Comparison of ENCODE assay signal across 8 cellular contexts in the genomic region with DNA sequence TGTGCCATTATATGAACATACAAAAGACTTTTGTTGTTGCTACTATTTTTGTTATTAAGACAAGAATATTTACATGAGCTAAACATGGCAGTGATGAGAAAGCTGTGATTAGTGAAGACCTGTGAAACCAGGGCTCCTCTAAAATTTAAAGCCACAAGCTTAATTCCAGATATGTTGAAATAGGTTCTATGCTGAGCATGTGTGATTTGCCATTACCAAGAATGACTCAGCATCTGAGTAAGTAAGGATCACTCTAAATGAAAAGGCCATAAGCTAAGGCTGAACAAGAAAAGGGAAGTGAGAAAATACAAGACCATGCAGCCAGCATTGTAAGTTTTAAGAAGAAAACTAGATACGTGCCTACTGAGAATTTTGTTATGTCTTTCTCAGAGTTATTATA.
DNase-seq lines count a peak whose midpoint lies in the region; ATAC-seq and TF ChIP-seq lines count a peak whose summit lies in the region.

No MANE protein-coding gene starts in this region.

- no peaks in the 10 kb centered on the region for H3K9me3 ChIP-seq in aorta (ENCODE audit: control insufficient read depth, low read length)

- no peak for DNase-seq in activated CD8-positive, alpha-beta T cell treated with anti-CD3 and anti-CD28 coated beads for 36 hours
- DNase-seq in activated CD8-positive, alpha-beta T cell treated with anti-CD3 and anti-CD28 coated beads, Interleukin-2, amount 10 ng/mL, durations not matched to agents 7 days and 5 days: no peak
- peak; percentile 64 for DNase-seq in NCI-H460 (ENCODE audit: extremely low read depth, low read depth)
- DNase-seq in fibroblast of mammary gland (ENCODE audit: low read depth): peak; percentile 93
- DNase-seq in aorta: no peak
- no peak for DNase-seq in DMS79 (lab: John Stamatoyannopoulos, UW)
- no peak for DNase-seq in iPS-NIHi11 (ENCODE audit: low spot score)

- no peak overlapping the region for H3K4me3 Mint-ChIP-seq in activated CD8-positive, alpha-beta T cell treated with anti-CD3 and anti-CD28 coated beads for 36 hours
- no peak overlapping the region for H3K4me3 Mint-ChIP-seq in activated CD8-positive, alpha-beta T cell treated with anti-CD3 and anti-CD28 coated beads, Interleukin-2, amount 10 ng/mL, durations not matched to agents 7 days and 5 days

- H3K36me3 ChIP-seq in aorta (ENCODE audit: control insufficient read depth in 1 of 2, insufficient read depth in 2 of 2, low read length in 1 of 2): no peaks in the 10 kb centered on the region

- WGBS in aorta, 2 donors: 61 to 79% methylated on average over 1 of the region's 1 CpG

- H3K27ac ChIP-seq in aorta (ENCODE audit: low read depth in 1 of 2, low read length in 2 of 2): no peak overlapping the region

- CTCF ChIA-PET in activated CD8-positive, alpha-beta T cell treated with anti-CD3 and anti-CD28 coated beads for 36 hours (lab: Charles Lee): interaction anchor here (1.1 to 1.8 kb wide), 2 partner anchors 12 to 30 kb away, joined by 3 to 7 read pairs; no protein-coding TSS in a partner anchor
- CTCF ChIA-PET in activated CD8-positive, alpha-beta T cell treated with anti-CD3 and anti-CD28 coated beads, Interleukin-2, amount 10 ng/mL, durations not matched to agents 7 days and 5 days (lab: Charles Lee): interaction anchor here (1.2 to 1.6 kb wide), 3 partner anchors 11 to 37 kb away, joined by 3 to 4 read pairs (median 4); no protein-coding TSS in a partner anchor

- POLR2A ChIA-PET in activated CD8-positive, alpha-beta T cell treated with anti-CD3 and anti-CD28 coated beads for 36 hours (lab: Charles Lee): interaction anchor here (0.6 kb wide), 1 partner anchor 12 kb away, joined by 3 read pairs; no protein-coding TSS in a partner anchor
- POLR2A ChIA-PET in activated CD8-positive, alpha-beta T cell treated with anti-CD3 and anti-CD28 coated beads, Interleukin-2, amount 10 ng/mL, durations not matched to agents 7 days and 5 days (lab: Charles Lee): no interaction called here

- peak; percentile 51 for ATAC-seq in activated CD8-positive, alpha-beta T cell treated with anti-CD3 and anti-CD28 coated beads for 36 hours
- ATAC-seq in activated CD8-positive, alpha-beta T cell treated with anti-CD3 and anti-CD28 coated beads, Interleukin-2, amount 10 ng/mL, durations not matched to agents 7 days and 5 days: no peak
- peak; percentile 100 for ATAC-seq in HG02763 (IDR thresholded peaks at IDR 0.05; ENCODE audit: unreplicated experiment)
- ATAC-seq in aorta (ENCODE audit: low FRiP score): peak; percentile 41

- no peaks in the 10 kb centered on the region for H3K36me3 Mint-ChIP-seq in activated CD8-positive, alpha-beta T cell treated with anti-CD3 and anti-CD28 coated beads for 36 hours (ENCODE audit: low read depth)
- H3K36me3 Mint-ChIP-seq in activated CD8-positive, alpha-beta T cell treated with anti-CD3 and anti-CD28 coated beads, Interleukin-2, amount 10 ng/mL, durations not matched to agents 7 days and 5 days (ENCODE audit: low read depth): no peaks in the 10 kb centered on the region

- intact Hi-C loops in activated CD8-positive, alpha-beta T cell treated with anti-CD3 and anti-CD28 coated beads for 36 hours (cut with micrococcal nuclease): no loop called here
- intact Hi-C loops in aorta (cut with DNase I): no loop called here

- TF ChIP-seq CTCF in activated CD8-positive, alpha-beta T cell treated with anti-CD3 and anti-CD28 coated beads for 36 hours (IDR thresholded peaks at IDR 0.05): no peak
- TF ChIP-seq CTCF in fibroblast of mammary gland (conservative IDR thresholded peaks at IDR 0.05; ENCODE audit: control insufficient read depth, insufficient read depth, low read depth, low read length): no peak

- H3K4me3 ChIP-seq in fibroblast of mammary gland (ENCODE audit: control insufficient read depth, low read depth, low read length) (no peak overlapping the region), aorta (ENCODE audit: low read length in 2 of 2) (no peak overlapping the region)

- no peaks in the 10 kb centered on the region for H3K27me3 ChIP-seq in aorta (ENCODE audit: control insufficient read depth in 1 of 2, insufficient read depth in 2 of 2, low read length in 1 of 2)

- no peaks in the 10 kb centered on the region for H3K9me3 Mint-ChIP-seq in activated CD8-positive, alpha-beta T cell treated with anti-CD3 and anti-CD28 coated beads for 36 hours
- no peaks in the 10 kb centered on the region for H3K9me3 Mint-ChIP-seq in activated CD8-positive, alpha-beta T cell treated with anti-CD3 and anti-CD28 coated beads, Interleukin-2, amount 10 ng/mL, durations not matched to agents 7 days and 5 days (ENCODE audit: insufficient read depth)

- peaks cover 0 to 3% of the 10 kb centered on the region in 2 donors for H3K4me1 ChIP-seq in aorta (ENCODE audit: control insufficient read depth in 1 of 2, insufficient read depth in 2 of 2, low read length in 2 of 2)

- peaks cover 3% of the 10 kb centered on the region for H3K27me3 Mint-ChIP-seq in activated CD8-positive, alpha-beta T cell treated with anti-CD3 and anti-CD28 coated beads for 36 hours
- H3K27me3 Mint-ChIP-seq in activated CD8-positive, alpha-beta T cell treated with anti-CD3 and anti-CD28 coated beads, Interleukin-2, amount 10 ng/mL, durations not matched to agents 7 days and 5 days (ENCODE audit: low read depth): no peaks in the 10 kb centered on the region

- peaks cover 7% of the 10 kb centered on the region for H3K4me1 Mint-ChIP-seq in activated CD8-positive, alpha-beta T cell treated with anti-CD3 and anti-CD28 coated beads for 36 hours (ENCODE audit: low read depth)
- no peaks in the 10 kb centered on the region for H3K4me1 Mint-ChIP-seq in activated CD8-positive, alpha-beta T cell treated with anti-CD3 and anti-CD28 coated beads, Interleukin-2, amount 10 ng/mL, durations not matched to agents 7 days and 5 days (ENCODE audit: low read depth)

- no peak overlapping the region for H3K27ac Mint-ChIP-seq in activated CD8-positive, alpha-beta T cell treated with anti-CD3 and anti-CD28 coated beads for 36 hours
- no peak overlapping the region for H3K27ac Mint-ChIP-seq in activated CD8-positive, alpha-beta T cell treated with anti-CD3 and anti-CD28 coated beads, Interleukin-2, amount 10 ng/mL, durations not matched to agents 7 days and 5 days

Comparison
In these comparisons a context has a peak if more than half of its experiments do, and no peak if none do; other contexts are left out.
1. DNase-seq: peak in NCI-H460 (single experiment) and fibroblast of mammary gland (single experiment); none in activated CD8-positive, alpha-beta T cell treated with anti-CD3 and anti-CD28 coated beads for 36 hours (single experiment), activated CD8-positive, alpha-beta T cell treated with anti-CD3 and anti-CD28 coated beads, Interleukin-2, amount 10 ng/mL, durations not matched to agents 7 days and 5 days (single experiment), aorta (0 of 2), DMS79 (single experiment) and iPS-NIHi11 (single experiment).